20 cellular contexts compared by ENCODE assay signal in genomic region chr15:94456246-94456645, GRCh38.
"Had no signal": no experiment of that assay in that cellular context is flagged by ENCODE, and none has a peak within 500 bp of the region (broad histone marks: within the 10 kb centered on the region; RNA-seq: fewer than 3 reads in every experiment).

No MANE protein-coding gene starts in this region.

- H3K9me3 ChIP-seq: esophagus squamous epithelium, left lung, ovary, suprapubic skin, thyroid gland had no signal

- H3K27me3 ChIP-seq: esophagus squamous epithelium, left lung, neural progenitor cell, ovary, right atrium auricular region, suprapubic skin, thyroid gland had no signal

- H3K4me1 ChIP-seq: left lung, right atrium auricular region, suprapubic skin, thyroid gland had no signal

- H3K4me3 ChIP-seq: esophagus squamous epithelium, left lung, lung, neural progenitor cell, ovary, right atrium auricular region, smooth muscle cell, suprapubic skin, thyroid gland had no signal

- H3K36me3 ChIP-seq: neural progenitor cell, ovary, right atrium auricular region, suprapubic skin, thyroid gland had no signal

- DNase-seq: cortex of kidney; effector memory CD8-positive, alpha-beta T cell; esophagus squamous epithelium; foreskin fibroblast; immature natural killer cell; left lung; mesenchymal stem cell; midbrain; nucleus accumbens; ovary; stimulated activated CD4-positive, alpha-beta T cell treated with anti-CD3 and anti-CD28 coated beads, Interleukin-2, amount 100 ng/mL, for 48 hours; stimulated activated naive CD8-positive, alpha-beta T cell treated with anti-CD3 and anti-CD28 coated beads, Interleukin-15, Interleukin-2, amounts not matched to agents 100 U/mL and 50 U/mL, for 24 hours; thyroid gland had no signal

- ATAC-seq: effector memory CD8-positive, alpha-beta T cell; left lung; natural killer cell treated with Interleukin-12 subunit alpha and Interleukin-12 subunit beta and Interleukin-15 and Interleukin-18, amount 100 ng/mL, for 72 hours; stimulated activated effector memory CD8-positive, alpha-beta T cell treated with anti-CD3 and anti-CD28 coated beads, Interleukin-12 subunit alpha, Interleukin-12 subunit beta, amount 100 ng/mL, for 72 hours; stimulated activated naive CD8-positive, alpha-beta T cell treated with anti-CD3 and anti-CD28 coated beads, Interleukin-15, Interleukin-2, amounts not matched to agents 100 U/mL and 50 U/mL, for 24 hours had no signal

- H3K27ac ChIP-seq: esophagus squamous epithelium, left lung, neural progenitor cell, ovary, right atrium auricular region, suprapubic skin, thyroid gland had no signal
